In genomic region chr10:95442341-95442740, GRCh38 we compare ENCODE assay signal across 1 cellular context.
TF ChIP-seq lines count a peak whose summit lies in the region.

No MANE protein-coding gene starts in this region.

TF ChIP-seq in HepG2, 621 proteins besides CTCF, POLR2A, EP300 and RAD21 (continued from another document):
- no peak for TF ChIP-seq SNAPC4 (CRISPR knock-in tag; IDR thresholded peaks at IDR 0.05)
- no peak for TF ChIP-seq SSRP1 (CRISPR knock-in tag; IDR thresholded peaks at IDR 0.05)
- no peak for TF ChIP-seq HNRNPL (IDR thresholded peaks at IDR 0.05; ENCODE audit: low read depth, low read length)
- no peak for TF ChIP-seq GZF1 (CRISPR knock-in tag; IDR thresholded peaks at IDR 0.05)
- no peak for TF ChIP-seq RFX5 (IDR thresholded peaks at IDR 0.05; ENCODE audit: low read depth, low read length)
TF ChIP-seq in HepG2: peak in this region for 0.
